ENCODE assay signal across 21 cellular contexts in the genomic region with DNA sequence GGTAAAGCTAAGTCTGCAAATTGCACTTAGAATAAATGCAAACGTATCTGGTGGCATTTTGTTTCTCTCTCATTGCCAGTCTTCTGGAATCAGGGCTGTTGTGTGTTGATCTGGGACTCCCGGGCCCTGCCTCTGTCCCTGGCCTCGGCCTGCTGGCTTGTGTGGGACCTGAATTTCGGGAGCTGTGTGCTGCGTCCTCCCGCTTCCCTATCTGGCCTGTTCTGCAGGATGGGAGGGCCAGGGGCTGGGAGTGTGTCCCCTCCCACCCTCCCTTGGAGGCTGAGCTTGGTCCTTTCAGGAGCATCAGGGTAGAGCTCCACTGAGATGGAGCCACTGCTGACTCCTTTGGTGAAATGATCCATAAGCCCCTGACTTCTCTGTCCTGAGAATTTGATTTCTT.
"Had no signal": no experiment of that assay in that cellular context is flagged by ENCODE, and none has a peak within 500 bp of the region (broad histone marks: within the 10 kb centered on the region; RNA-seq: fewer than 3 reads in every experiment).

No MANE protein-coding gene starts in this region.

- H2AFZ ChIP-seq: parathyroid adenoma had no signal

- H3K27me3 ChIP-seq: upper lobe of right lung had no signal

- H3K4me3 Mint-ChIP-seq: activated naive CD4-positive, alpha-beta T cell treated with anti-CD3 and anti-CD28 coated beads for 36 hours; activated naive CD8-positive, alpha-beta T cell treated with anti-CD3 and anti-CD28 coated beads, Interleukin-2, amount 10 ng/mL, durations not matched to agents 7 days and 5 days; activated T-cell treated with anti-CD3 and anti-CD28 coated beads, Interleukin-2, amount 50 U/mL, for 4 hours; endodermal cell; naive thymus-derived CD4-positive, alpha-beta T cell; stimulated activated effector memory CD8-positive, alpha-beta T cell treated with anti-CD3 and anti-CD28 coated beads, Interleukin-12 subunit alpha, Interleukin-12 subunit beta, amount 100 ng/mL, for 72 hours; stimulated activated naive CD8-positive, alpha-beta T cell treated with anti-CD3 and anti-CD28 coated beads, Interleukin-15, amount 100 ng/mL, for 72 hours; WTC11 had no signal

- H3K36me3 ChIP-seq: left lung, upper lobe of right lung had no signal

- H3K4me1 Mint-ChIP-seq: activated naive CD8-positive, alpha-beta T cell treated with anti-CD3 and anti-CD28 coated beads, Interleukin-2, amount 10 ng/mL, durations not matched to agents 7 days and 5 days; stimulated activated naive CD8-positive, alpha-beta T cell treated with anti-CD3 and anti-CD28 coated beads, Interleukin-15, amount 100 ng/mL, for 72 hours had no signal

- H3K36me3 Mint-ChIP-seq: activated naive CD8-positive, alpha-beta T cell treated with anti-CD3 and anti-CD28 coated beads, Interleukin-2, amount 10 ng/mL, durations not matched to agents 7 days and 5 days; naive thymus-derived CD4-positive, alpha-beta T cell; stimulated activated effector memory CD8-positive, alpha-beta T cell treated with anti-CD3 and anti-CD28 coated beads, Interleukin-12 subunit alpha, Interleukin-12 subunit beta, amount 100 ng/mL, for 72 hours; WTC11 had no signal

- H3K9me3 ChIP-seq: left lung, upper lobe of right lung had no signal

- H3K9ac ChIP-seq: parathyroid adenoma had no signal

- H3K79me2 ChIP-seq: parathyroid adenoma had no signal

- H3K4me1 ChIP-seq: left lung, parathyroid adenoma, upper lobe of right lung had no signal

- H3K27ac ChIP-seq: epithelial cell of prostate, left lung, parathyroid adenoma, upper lobe of right lung had no signal

- DNase-seq: activated CD4-positive, alpha-beta T cell treated with anti-CD3 and anti-CD28 coated beads, Interleukin-2, amount 50 U/mL, for 48 hours; activated CD8-positive, alpha-beta memory T cell treated with anti-CD3 and anti-CD28 coated beads, Interleukin-2, amount 50 U/mL, for 48 hours; activated naive CD4-positive, alpha-beta T cell treated with anti-CD3 and anti-CD28 coated beads for 36 hours; activated naive CD8-positive, alpha-beta T cell treated with anti-CD3 and anti-CD28 coated beads, Interleukin-2, amount 10 ng/mL, durations not matched to agents 7 days and 5 days; activated T-cell treated with anti-CD3 and anti-CD28 coated beads, Interleukin-2, amount 50 U/mL, for 4 hours; amniotic stem cell; cortex of kidney; endodermal cell; kidney; left lung; naive thymus-derived CD4-positive, alpha-beta T cell; stimulated activated CD4-positive, alpha-beta T cell treated with anti-CD3 and anti-CD28 coated beads, Interleukin-2, amount 100 ng/mL, for 24 hours; stimulated activated naive CD8-positive, alpha-beta T cell treated with anti-CD3 and anti-CD28 coated beads, Interleukin-15, amount 100 ng/mL, for 72 hours; T-helper 9 cell; upper lobe of right lung had no signal

- H3K27ac Mint-ChIP-seq: activated naive CD4-positive, alpha-beta T cell treated with anti-CD3 and anti-CD28 coated beads for 36 hours; activated naive CD8-positive, alpha-beta T cell treated with anti-CD3 and anti-CD28 coated beads, Interleukin-2, amount 10 ng/mL, durations not matched to agents 7 days and 5 days; activated T-helper 2 cell treated with anti-CD3 and anti-CD28 coated beads, Interferon-gamma antibody, Interleukin-2, Interleukin-4, amounts not matched to agents 10 μg/mL and 5 μg/mL and 100 μg/mL, durations not matched to agents 14 hours and 24 hours and 36 hours; endodermal cell; naive thymus-derived CD4-positive, alpha-beta T cell; stimulated activated effector memory CD8-positive, alpha-beta T cell treated with anti-CD3 and anti-CD28 coated beads, Interleukin-12 subunit alpha, Interleukin-12 subunit beta, amount 100 ng/mL, for 72 hours; WTC11 had no signal

- H3K4me3 ChIP-seq: left lung, skin epidermis, upper lobe of right lung had no signal

- H3K9me3 Mint-ChIP-seq: activated naive CD4-positive, alpha-beta T cell treated with anti-CD3 and anti-CD28 coated beads for 36 hours; activated naive CD8-positive, alpha-beta T cell treated with anti-CD3 and anti-CD28 coated beads, Interleukin-2, amount 10 ng/mL, durations not matched to agents 7 days and 5 days; activated T-cell treated with anti-CD3 and anti-CD28 coated beads, Interleukin-2, amount 50 U/mL, for 4 hours; activated T-helper 2 cell treated with anti-CD3 and anti-CD28 coated beads, Interferon-gamma antibody, Interleukin-2, Interleukin-4, amounts not matched to agents 10 μg/mL and 5 μg/mL and 100 μg/mL, durations not matched to agents 14 hours and 24 hours and 36 hours; endodermal cell; naive thymus-derived CD4-positive, alpha-beta T cell; stimulated activated effector memory CD8-positive, alpha-beta T cell treated with anti-CD3 and anti-CD28 coated beads, Interleukin-12 subunit alpha, Interleukin-12 subunit beta, amount 100 ng/mL, for 72 hours; stimulated activated naive CD8-positive, alpha-beta T cell treated with anti-CD3 and anti-CD28 coated beads, Interleukin-15, amount 100 ng/mL, for 72 hours had no signal
